Comparison of ENCODE assay signal across 1 cellular context in the genomic region with DNA sequence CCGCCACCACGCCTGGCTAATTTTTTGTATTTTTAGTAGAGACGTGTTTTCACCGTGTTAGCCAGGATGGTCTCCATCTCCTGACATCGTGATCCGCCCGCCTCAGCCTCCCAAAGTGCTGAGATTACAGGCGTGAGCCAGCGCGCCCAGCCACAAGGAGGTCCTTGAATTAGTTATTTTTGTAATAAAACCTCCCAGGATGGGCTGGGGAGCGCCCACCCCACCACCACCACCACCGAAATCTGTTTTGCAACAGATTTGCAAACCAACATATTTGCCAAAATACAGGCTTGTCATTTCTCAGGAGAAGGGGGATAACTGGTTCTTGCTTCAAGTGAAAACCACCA.
A peak's percentile ranks its signal among the peaks of the same experiment; 100 is the strongest.
TF ChIP-seq lines count a peak whose summit lies in the region.

No MANE protein-coding gene starts in this region.

TF ChIP-seq in HEK293, 187 proteins besides CTCF, POLR2A, EP300 and RAD21:
- TF ChIP-seq TRIM28 (IDR thresholded peaks at IDR 0.05; ENCODE audit: borderline replicate concordance, low read length): 0 out of 2 replicates have a peak, but pooled peaks have one; percentile 71
